1 cellular context compared by ENCODE assay signal in genomic region chr3:10012106-10012505, GRCh38.
TF ChIP-seq lines count a peak whose summit lies in the region.

No MANE protein-coding gene starts in this region.

TF ChIP-seq in WTC11, 78 proteins besides CTCF, POLR2A, EP300 and RAD21 (continued from another document):
- TF ChIP-seq, protein P1, sequence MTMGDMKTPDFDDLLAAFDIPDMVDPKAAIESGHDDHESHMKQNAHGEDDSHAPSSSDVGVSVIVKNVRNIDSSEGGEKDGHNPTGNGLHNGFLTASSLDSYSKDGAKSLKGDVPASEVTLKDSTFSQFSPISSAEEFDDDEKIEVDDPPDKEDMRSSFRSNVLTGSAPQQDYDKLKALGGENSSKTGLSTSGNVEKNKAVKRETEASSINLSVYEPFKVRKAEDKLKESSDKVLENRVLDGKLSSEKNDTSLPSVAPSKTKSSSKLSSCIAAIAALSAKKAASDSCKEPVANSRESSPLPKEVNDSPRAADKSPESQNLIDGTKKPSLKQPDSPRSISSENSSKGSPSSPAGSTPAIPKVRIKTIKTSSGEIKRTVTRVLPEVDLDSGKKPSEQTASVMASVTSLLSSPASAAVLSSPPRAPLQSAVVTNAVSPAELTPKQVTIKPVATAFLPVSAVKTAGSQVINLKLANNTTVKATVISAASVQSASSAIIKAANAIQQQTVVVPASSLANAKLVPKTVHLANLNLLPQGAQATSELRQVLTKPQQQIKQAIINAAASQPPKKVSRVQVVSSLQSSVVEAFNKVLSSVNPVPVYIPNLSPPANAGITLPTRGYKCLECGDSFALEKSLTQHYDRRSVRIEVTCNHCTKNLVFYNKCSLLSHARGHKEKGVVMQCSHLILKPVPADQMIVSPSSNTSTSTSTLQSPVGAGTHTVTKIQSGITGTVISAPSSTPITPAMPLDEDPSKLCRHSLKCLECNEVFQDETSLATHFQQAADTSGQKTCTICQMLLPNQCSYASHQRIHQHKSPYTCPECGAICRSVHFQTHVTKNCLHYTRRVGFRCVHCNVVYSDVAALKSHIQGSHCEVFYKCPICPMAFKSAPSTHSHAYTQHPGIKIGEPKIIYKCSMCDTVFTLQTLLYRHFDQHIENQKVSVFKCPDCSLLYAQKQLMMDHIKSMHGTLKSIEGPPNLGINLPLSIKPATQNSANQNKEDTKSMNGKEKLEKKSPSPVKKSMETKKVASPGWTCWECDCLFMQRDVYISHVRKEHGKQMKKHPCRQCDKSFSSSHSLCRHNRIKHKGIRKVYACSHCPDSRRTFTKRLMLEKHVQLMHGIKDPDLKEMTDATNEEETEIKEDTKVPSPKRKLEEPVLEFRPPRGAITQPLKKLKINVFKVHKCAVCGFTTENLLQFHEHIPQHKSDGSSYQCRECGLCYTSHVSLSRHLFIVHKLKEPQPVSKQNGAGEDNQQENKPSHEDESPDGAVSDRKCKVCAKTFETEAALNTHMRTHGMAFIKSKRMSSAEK (CRISPR knock-in tag; IDR thresholded peaks at IDR 0.05; ENCODE audit: borderline replicate concordance), result no peak
- TF ChIP-seq NR1H2 (CRISPR knock-in tag; IDR thresholded peaks at IDR 0.05) (no peak), NFYB (CRISPR knock-in tag; conservative IDR thresholded peaks at IDR 0.05; ENCODE audit: low read depth) (no peak), ZNF512 (CRISPR knock-in tag; IDR thresholded peaks at IDR 0.05; ENCODE audit: borderline replicate concordance) (no peak)
TF ChIP-seq in WTC11: peak in this region for 0.
